In genomic region chr2:236798491-236798890, GRCh38 we compare ENCODE assay signal across 26 cellular contexts.
"Had no signal": no experiment of that assay in that cellular context is flagged by ENCODE, and none has a peak within 500 bp of the region (broad histone marks: within the 10 kb centered on the region; RNA-seq: fewer than 3 reads in every experiment).

No MANE protein-coding gene starts in this region.

- H3K4me1 ChIP-seq: colonic mucosa, esophagus muscularis mucosa, foreskin keratinocyte, gastrocnemius medialis, gastroesophageal sphincter had no signal

- ATAC-seq: effector memory CD8-positive, alpha-beta T cell; esophagus mucosa; foreskin keratinocyte; gastrocnemius medialis; gastroesophageal sphincter had no signal

- H3K9me3 ChIP-seq: colonic mucosa, esophagus muscularis mucosa, esophagus squamous epithelium, gastrocnemius medialis, gastroesophageal sphincter had no signal

- H3K27me3 ChIP-seq: colonic mucosa, foreskin keratinocyte, gastrocnemius medialis, gastroesophageal sphincter had no signal

- H3K27ac ChIP-seq: colonic mucosa, dorsolateral prefrontal cortex, epithelial cell of prostate, esophagus muscularis mucosa, esophagus squamous epithelium, foreskin keratinocyte, gastrocnemius medialis, gastroesophageal sphincter had no signal

- DNase-seq: colonic mucosa; cortex of kidney; dermis blood vessel endothelial cell; dorsolateral prefrontal cortex; effector CD4-positive, alpha-beta T cell; effector CD8-positive, alpha-beta T cell; effector memory CD4-positive, alpha-beta T cell; effector memory CD8-positive, alpha-beta T cell; endodermal cell; erythroblast; esophagus squamous epithelium; foreskin fibroblast; foreskin keratinocyte; foreskin melanocyte; gastrocnemius medialis; glutamatergic neuron; head of caudate nucleus had no signal

- H3K4me3 ChIP-seq: colonic mucosa, coronary artery, dorsolateral prefrontal cortex, esophagus muscularis mucosa, esophagus squamous epithelium, gastrocnemius medialis, gastroesophageal sphincter had no signal

- H3K36me3 ChIP-seq: colonic mucosa, esophagus muscularis mucosa, esophagus squamous epithelium, gastrocnemius medialis, gastroesophageal sphincter had no signal

- FAIRE-seq: colon, endometrium, endothelial cell of umbilical vein, frontal cortex had no signal
